ENCODE assay signal across 8 cellular contexts in the genomic region with DNA sequence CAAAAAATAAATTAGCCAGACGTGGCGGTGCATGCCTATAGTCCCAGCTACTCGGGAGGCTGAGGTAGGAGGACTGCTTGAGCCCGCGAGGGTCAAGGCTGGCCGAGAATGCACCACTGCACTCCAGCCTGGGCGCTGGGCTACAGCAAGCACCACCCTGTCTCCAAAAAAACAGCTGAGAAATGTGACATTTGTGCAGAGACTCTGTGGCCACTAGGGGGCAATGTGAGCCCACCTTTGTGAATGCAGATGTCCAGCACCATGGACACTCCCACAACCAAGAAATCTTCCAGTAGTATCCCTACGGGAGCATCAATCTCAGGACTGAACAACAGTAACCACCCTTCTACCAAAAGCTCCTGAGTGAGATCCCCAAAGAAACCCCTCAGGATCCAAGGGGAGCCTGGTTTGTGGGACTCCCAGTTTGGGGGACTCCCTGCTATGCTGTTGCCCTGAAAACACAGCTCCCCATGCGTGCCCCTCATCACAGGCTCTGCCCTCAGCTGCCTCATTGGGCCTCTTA. TPM values are rescaled to one million over a fixed set of nuclear protein-coding genes. Genes with fewer than 3 reads are reported as not detected.
DNase-seq lines count a peak whose midpoint lies in the region; ATAC-seq and TF ChIP-seq lines count a peak whose summit lies in the region.

No MANE protein-coding gene starts in this region.

- TF ChIP-seq CTCF in DND-41 (IDR thresholded peaks at IDR 0.05; ENCODE audit: borderline replicate concordance, extremely low read depth, low read length, poor library complexity, severe bottlenecking) (peak; percentile 94), right lobe of liver (IDR thresholded peaks at IDR 0.05) (peak; percentile 92 to 96 (median 94))

- H3K36me3 ChIP-seq in DND-41 (ENCODE audit: insufficient read depth, low read length) (no peaks in the 10 kb centered on the region), right lobe of liver (no peaks in the 10 kb centered on the region)

- no peak overlapping the region for H2AFZ ChIP-seq in DND-41 (ENCODE audit: low read depth, low read length)

- H3K27me3 Mint-ChIP-seq in activated CD4-positive, alpha-beta T cell treated with anti-CD3 and anti-CD28 coated beads, Interleukin-2, amount 10 ng/mL, durations not matched to agents 24 days and 14 days = no peaks in the 10 kb centered on the region

- H3K4me3 ChIP-seq in DND-41 (ENCODE audit: low read depth in 1 of 2, low read length in 2 of 2) = no peak overlapping the region
- no peak overlapping the region for H3K4me3 ChIP-seq in right lobe of liver

- no peak overlapping the region for H3K27ac Mint-ChIP-seq in activated CD4-positive, alpha-beta T cell treated with anti-CD3 and anti-CD28 coated beads, Interleukin-2, amount 10 ng/mL, durations not matched to agents 24 days and 14 days

- H3K4me1 ChIP-seq in DND-41 (ENCODE audit: insufficient read depth, low read length) (peaks cover 12% of the 10 kb centered on the region), right lobe of liver (peaks cover 0 to 6% (median 0%) of the 10 kb centered on the region in 4 donors)

- H3K27ac ChIP-seq in DND-41 (ENCODE audit: low read length) = no peak overlapping the region
- H3K27ac ChIP-seq in right lobe of liver = no peak overlapping the region

- no peaks in the 10 kb centered on the region for H3K79me2 ChIP-seq in DND-41 (ENCODE audit: insufficient read depth, low read length)

- H3K4me1 Mint-ChIP-seq in activated CD4-positive, alpha-beta T cell treated with anti-CD3 and anti-CD28 coated beads, Interleukin-2, amount 10 ng/mL, durations not matched to agents 24 days and 14 days = peaks cover 11% of the 10 kb centered on the region

- 11% methylated on average over 9 of the region's 9 CpGs for WGBS in right lobe of liver (ENCODE audit: insufficient coverage, low coverage, low lambda C conversion rate, missing lambda C conversion rate)

- peak; percentile 76 for DNase-seq in DND-41
- peak; percentile 79 for DNase-seq in HK-2 (ENCODE audit: unreplicated experiment)
- DNase-seq in NCI-H69 (lab: John Stamatoyannopoulos, UW) = peak; percentile 86
- peak; percentile 93 for DNase-seq in activated CD4-positive, alpha-beta T cell treated with anti-CD3 and anti-CD28 coated beads, Interleukin-2, amount 10 ng/mL, durations not matched to agents 24 days and 14 days
- peak; percentile 84 for DNase-seq in dedifferentiated amniotic fluid mesenchymal stem cell (ENCODE audit: extremely low spot score)
- peak; percentile 76 to 87 (median 83) for DNase-seq in right lobe of liver
- DNase-seq in stimulated activated CD4-positive, alpha-beta T cell treated with anti-CD3 and anti-CD28 coated beads, TNF-alpha, amount 100 ng/mL, for 1 hour (ENCODE audit: low read depth in 3 of 3, low spot score in 1 of 3) = peak; percentile 43 to 62 (median 56)

- no peak overlapping the region for H3K9ac ChIP-seq in DND-41 (ENCODE audit: low read depth, low read length)

- H3K27me3 ChIP-seq in DND-41 (ENCODE audit: insufficient read depth, low read length, poor library complexity) (no peaks in the 10 kb centered on the region), right lobe of liver (no peaks in the 10 kb centered on the region)

- no peaks in the 10 kb centered on the region for H3K9me3 Mint-ChIP-seq in activated CD4-positive, alpha-beta T cell treated with anti-CD3 and anti-CD28 coated beads, Interleukin-2, amount 10 ng/mL, durations not matched to agents 24 days and 14 days

- H3K4me3 Mint-ChIP-seq in activated CD4-positive, alpha-beta T cell treated with anti-CD3 and anti-CD28 coated beads, Interleukin-2, amount 10 ng/mL, durations not matched to agents 24 days and 14 days = no peak overlapping the region

- no peak overlapping the region for H3K4me2 ChIP-seq in DND-41 (ENCODE audit: insufficient read depth, low read length)

- H3K9me3 ChIP-seq in DND-41 (ENCODE audit: insufficient read depth, low read length, severe bottlenecking) = no peaks in the 10 kb centered on the region
- no peaks in the 10 kb centered on the region for H3K9me3 ChIP-seq in right lobe of liver

- ATAC-seq in DND-41 (ENCODE audit: insufficient read depth, low read depth) (peak; percentile 95), right lobe of liver (peak; percentile 95 to 98 (median 97)), GM21360 (IDR thresholded peaks at IDR 0.05; ENCODE audit: unreplicated experiment) (no peak)

- no peak for TF ChIP-seq POLR2A in right lobe of liver (IDR thresholded peaks at IDR 0.05)

- H3K36me3 Mint-ChIP-seq in activated CD4-positive, alpha-beta T cell treated with anti-CD3 and anti-CD28 coated beads, Interleukin-2, amount 10 ng/mL, durations not matched to agents 24 days and 14 days (ENCODE audit: low read depth) = no peaks in the 10 kb centered on the region

- intact Hi-C loops in activated CD4-positive, alpha-beta T cell treated with anti-CD3 and anti-CD28 coated beads, Interleukin-2, amount 10 ng/mL, durations not matched to agents 24 days and 14 days (cut with micrococcal nuclease) = loop anchor here (1.0 to 10.0 kb wide), 3 partner anchors 53 to 314 kb away; no protein-coding TSS in a partner anchor
- intact Hi-C loops in right lobe of liver (cut with DNase I) = loop anchor here (5.0 to 10.0 kb wide), 2 partner anchors 76 to 79 kb away; no protein-coding TSS in a partner anchor

- no peaks in the 10 kb centered on the region for H4K20me1 ChIP-seq in DND-41 (ENCODE audit: insufficient read depth, low read length)

RNA-seq across cellular contexts. Expression of a gene that starts 6.3 kb away (rescaled TPM):
- total RNA-seq in activated CD4-positive, alpha-beta T cell treated with anti-CD3 and anti-CD28 coated beads, Interleukin-2, amount 10 ng/mL, durations not matched to agents 24 days and 14 days = 10.7 and 11.1 TPM in 2 replicates
- total RNA-seq in right lobe of liver = 1 to 10 TPM; 6.1 to 9.3 (median 8.0) TPM

RNA-seq across cellular contexts. Expression of a gene that starts 30.1 kb away (rescaled TPM):
- total RNA-seq in activated CD4-positive, alpha-beta T cell treated with anti-CD3 and anti-CD28 coated beads, Interleukin-2, amount 10 ng/mL, durations not matched to agents 24 days and 14 days = 0.28 and 0.37 TPM in 2 replicates
- total RNA-seq in right lobe of liver = 10 to 100 TPM in 4 of 6 experiments, 1 to 10 TPM in 2; 6.4 to 21.2 (median 12.1) TPM
